Comparison of ENCODE assay signal across 8 cellular contexts in the genomic region with DNA sequence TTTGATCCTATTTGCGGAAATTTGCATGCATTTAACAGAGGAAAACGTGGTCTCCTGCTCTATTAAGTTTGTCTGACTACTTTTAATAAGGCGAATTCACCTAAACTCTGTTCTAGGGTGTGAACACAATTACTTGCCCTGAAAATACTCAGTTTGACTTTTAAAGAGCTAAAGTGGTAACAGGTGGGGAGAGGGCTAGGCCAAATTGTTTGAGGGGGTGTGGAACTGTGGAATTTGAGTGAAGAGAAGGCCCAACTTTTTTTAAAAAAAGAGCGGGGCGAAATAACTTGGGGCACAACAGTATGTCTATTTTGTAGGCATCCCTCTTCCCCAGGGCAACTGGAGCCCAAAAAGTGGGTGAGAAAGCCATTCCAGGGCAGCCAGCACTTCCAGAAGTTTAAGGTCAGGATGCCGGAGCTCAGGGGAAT. TPM values are rescaled to one million over a fixed set of nuclear protein-coding genes. Genes with fewer than 3 reads are reported as not detected.
DNase-seq lines count a peak whose midpoint lies in the region; ATAC-seq and TF ChIP-seq lines count a peak whose summit lies in the region.

No MANE protein-coding gene starts in this region.

- peak overlapping the region; percentile 97 for H3K4me3 Mint-ChIP-seq in natural killer cell

- no peaks in the 10 kb centered on the region; a peak in 1 of 22 replicates for H3K9me3 ChIP-seq in BLaER1 treated with 17β-estradiol and CSF1 and Interleukin-3, amounts not matched to agents 10 nM and 100 nM (replicated peaks in 1 of 11)
- H3K9me3 ChIP-seq in mammary epithelial cell (replicated peaks; ENCODE audit: insufficient read depth, low read length) = no peaks in the 10 kb centered on the region

- peaks cover 23 to 28% (median 25%) of the 10 kb centered on the region in 11 experiments for H3K36me3 ChIP-seq in BLaER1 treated with 17β-estradiol and CSF1 and Interleukin-3, amounts not matched to agents 10 nM and 100 nM
- H3K36me3 ChIP-seq in mammary epithelial cell (ENCODE audit: insufficient read depth, low read length) = peaks cover 3% of the 10 kb centered on the region

- no TSS peak for BruUV-seq in mammary epithelial cell (replicated peaks; lab: Mats Ljungman, UMichigan)

- peaks cover 45% of the 10 kb centered on the region for H3K79me2 ChIP-seq in mammary epithelial cell (ENCODE audit: insufficient read depth, low read length)

- peaks cover 25 to 41% (median 37%) of the 10 kb centered on the region in 10 experiments for H3K4me1 ChIP-seq in BLaER1 treated with 17β-estradiol and CSF1 and Interleukin-3, amounts not matched to agents 10 nM and 100 nM
- H3K4me1 ChIP-seq in mammary epithelial cell (ENCODE audit: insufficient read depth, low read length) = peaks cover 19% of the 10 kb centered on the region

- peak overlapping the region; percentile 96 to 99 (median 99) for H3K27ac ChIP-seq in BLaER1 treated with 17β-estradiol and CSF1 and Interleukin-3, amounts not matched to agents 10 nM and 100 nM
- peak overlapping the region; percentile 37 for H3K27ac ChIP-seq in mammary epithelial cell (ENCODE audit: insufficient read depth, low read depth, low read length)

- peaks cover 35 to 43% (median 42%) of the 10 kb centered on the region in 11 experiments for H4K20me1 ChIP-seq in BLaER1 treated with 17β-estradiol and CSF1 and Interleukin-3, amounts not matched to agents 10 nM and 100 nM
- no peaks in the 10 kb centered on the region for H4K20me1 ChIP-seq in mammary epithelial cell (ENCODE audit: insufficient read depth, low read length)

- H3K27ac Mint-ChIP-seq in natural killer cell = peak overlapping the region; percentile 96 to 97

- H3K4me3 ChIP-seq in BLaER1 treated with 17β-estradiol and CSF1 and Interleukin-3, amounts not matched to agents 10 nM and 100 nM = peak overlapping the region; percentile 80 to 100 (median 96)
- peak overlapping the region; percentile 81 to 93 (median 92) for H3K4me3 ChIP-seq in mammary epithelial cell (replicated peaks in 1 of 3; ENCODE audit: insufficient read depth in 1 of 3, low read depth in 2 of 3, low read length in 3 of 3)

- no peak for DNase-seq in mammary epithelial cell
- DNase-seq in natural killer cell = no peak
- DNase-seq in occipital lobe (lab: John Stamatoyannopoulos, UW) = no peak
- DNase-seq in stimulated activated CD4-positive, alpha-beta T cell treated with anti-CD3 and anti-CD28 coated beads, Interleukin-4, amount 100 ng/mL, for 24 hours = no peak
- DNase-seq in NCI-H82 treated with DMSO at 0.1 percent for 48 hours (lab: John Stamatoyannopoulos, UW; ENCODE audit: unreplicated experiment) = no peak

- H3K9ac ChIP-seq in BLaER1 treated with 17β-estradiol and CSF1 and Interleukin-3, amounts not matched to agents 10 nM and 100 nM = peak overlapping the region; percentile 96 to 100 (median 99)
- peak overlapping the region; percentile 98 for H3K9ac ChIP-seq in mammary epithelial cell (ENCODE audit: insufficient read depth, low read length)

- H3K27me3 ChIP-seq in BLaER1 treated with 17β-estradiol and CSF1 and Interleukin-3, amounts not matched to agents 10 nM and 100 nM = no peaks in the 10 kb centered on the region
- no peaks in the 10 kb centered on the region for H3K27me3 ChIP-seq in mammary epithelial cell (ENCODE audit: insufficient read depth, low read length)

- no peaks in the 10 kb centered on the region for H3K36me3 Mint-ChIP-seq in natural killer cell

- peak overlapping the region; percentile 98 for H2AFZ ChIP-seq in mammary epithelial cell (ENCODE audit: low read depth, low read length)

- no peaks in the 10 kb centered on the region for H3K9me3 Mint-ChIP-seq in natural killer cell

- in situ Hi-C loops in mammary epithelial cell (cut with MboI; ENCODE audit: low sequenced_read_pairs in 2 of 2) = no loop called here

- intact Hi-C loops in mammary epithelial cell (cut with micrococcal nuclease) (loop anchor here (5.0 kb wide), 1 partner anchor 55 kb away; no protein-coding TSS in a partner anchor), natural killer cell (cut with micrococcal nuclease) (loop anchor here (1.0 to 5.0 kb wide), 2 partner anchors 77 to 310 kb away; a partner anchor contains a TSS)

- H3K4me1 Mint-ChIP-seq in natural killer cell = peaks cover 39 to 46% of the 10 kb centered on the region in 2 donors

- no peak for TF ChIP-seq CTCF in mammary epithelial cell (conservative IDR thresholded peaks at IDR 0.05 in 1 of 2, IDR thresholded peaks at IDR 0.05 in 1 of 2; ENCODE audit: extremely low read depth in 1 of 2, insufficient read depth in 1 of 2, low read depth in 1 of 2, low read length in 2 of 2)
- TF ChIP-seq CTCF in natural killer cell (IDR thresholded peaks at IDR 0.05) = no peak

- CTCF ChIA-PET in mammary epithelial cell (lab: Charles Lee; ENCODE audit: low non-redundant PET) = interaction anchor here (0.7 kb wide), 2 partner anchors 875 to 941 kb away, joined by 3 to 6 read pairs; no protein-coding TSS in a partner anchor

- H3K27me3 Mint-ChIP-seq in natural killer cell (ENCODE audit: low read depth in 2 of 2) = peaks cover 0 to 3% of the 10 kb centered on the region in 2 donors

- dilution Hi-C loops in mammary epithelial cell (cut with HindIII; ENCODE audit: low sequenced_read_pairs) = no loop called here

- ATAC-seq in GM21360 (IDR thresholded peaks at IDR 0.05; ENCODE audit: unreplicated experiment) (peak; percentile 9), HG03571 (IDR thresholded peaks at IDR 0.05; ENCODE audit: unreplicated experiment) (peak; percentile 7), natural killer cell (no peak)

- 60% methylated on average over 5 of the region's 6 CpGs for WGBS in mammary epithelial cell (ENCODE audit: low coverage, missing lambda C conversion rate)

- peak overlapping the region; percentile 74 to 88 (median 81) for H3K4me2 ChIP-seq in BLaER1 treated with 17β-estradiol and CSF1 and Interleukin-3, amounts not matched to agents 10 nM and 100 nM
- peak overlapping the region; percentile 72 for H3K4me2 ChIP-seq in mammary epithelial cell (ENCODE audit: insufficient read depth, low read depth, low read length)

RNA-seq across cellular contexts. Expression of a gene that starts 0.6 kb away (rescaled TPM):
- total RNA-seq in mammary epithelial cell (100 to 1,000 TPM; 105 to 132 TPM), natural killer cell (100 to 1,000 TPM; 135 to 149 (median 148) TPM), occipital lobe (256 TPM)
- polyA plus RNA-seq in mammary epithelial cell = 78.5 TPM
- 139 TPM for polyA minus RNA-seq in mammary epithelial cell

Comparison
In these comparisons a context has a peak if more than half of its experiments do, and no peak if none do; other contexts are left out.
1. ATAC-seq: peak in GM21360 (single experiment) and HG03571 (single experiment); none in natural killer cell (0 of 3).